In the genomic region with DNA sequence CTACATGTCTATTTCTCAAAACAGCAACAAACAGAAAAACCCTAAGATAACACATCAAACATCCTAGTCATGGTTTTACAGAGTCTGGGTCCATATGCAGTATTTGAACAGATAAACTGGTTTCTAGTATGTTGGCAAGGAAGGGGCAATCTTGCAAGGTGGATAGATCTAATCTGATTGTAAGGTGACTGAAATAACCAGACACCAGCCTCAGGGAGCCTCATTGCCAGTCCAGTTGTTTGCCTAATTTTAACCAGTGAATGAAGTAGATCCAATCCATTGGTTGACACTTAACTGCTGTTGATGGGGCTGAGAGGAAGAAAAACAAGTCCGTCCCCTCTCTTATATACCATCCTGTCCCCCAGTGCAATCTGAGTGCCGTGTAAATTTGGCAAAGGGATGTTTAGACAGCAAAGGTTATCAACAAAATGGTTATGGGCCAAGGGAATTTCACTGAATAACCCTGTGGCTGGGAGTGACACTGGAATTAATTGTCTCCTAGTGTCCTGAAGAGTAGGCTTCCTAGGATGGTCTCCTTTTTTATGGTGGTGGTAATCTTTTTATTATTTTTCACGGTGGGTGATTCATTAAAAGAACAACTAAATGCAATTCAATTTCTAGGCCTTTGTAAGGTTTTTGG, we compare ENCODE assay signal across 24 cellular contexts.
A peak's percentile ranks its signal among the peaks of the same experiment; 100 is the strongest.
DNase-seq lines count a peak whose midpoint lies in the region; ATAC-seq and TF ChIP-seq lines count a peak whose summit lies in the region.
"Had no signal": no experiment of that assay in that cellular context is flagged by ENCODE, and none has a peak within 500 bp of the region (broad histone marks: within the 10 kb centered on the region; RNA-seq: fewer than 3 reads in every experiment).

No MANE protein-coding gene starts in this region.

- peaks cover 50% of the 10 kb centered on the region for H3K4me1 Mint-ChIP-seq in mesothelial cell of epicardium
- peaks cover 7% of the 10 kb centered on the region for H3K4me1 Mint-ChIP-seq in stimulated activated effector memory CD8-positive, alpha-beta T cell treated with anti-CD3 and anti-CD28 coated beads, Interleukin-12 subunit alpha, Interleukin-12 subunit beta, amount 100 ng/mL, for 72 hours
- H3K4me1 Mint-ChIP-seq: B cell had no signal

- intact Hi-C loops in right cardiac atrium (cut with DNase I) (loop anchor here (2.0 to 10.0 kb wide), 4 partner anchors 172 to 505 kb away; no protein-coding TSS in a partner anchor), Right ventricle myocardium superior (cut with DNase I) (loop anchor here (5.0 kb wide), 1 partner anchor 172 kb away; no protein-coding TSS in a partner anchor)

- peaks cover 2% of the 10 kb centered on the region for H3K4me1 ChIP-seq in right cardiac atrium (ENCODE audit: control insufficient read depth, insufficient read depth, low read length)
- H3K4me1 ChIP-seq: vagina had no signal

- 41% methylated on average over 3 of the region's 3 CpGs for WGBS in right cardiac atrium

- no peak overlapping the region for H3K27ac ChIP-seq in right cardiac atrium (ENCODE audit: low read length)
- H3K27ac ChIP-seq: esophagus muscularis mucosa, foreskin keratinocyte, KMS-11, RWPE1, SK-N-MC, vagina had no signal

- H3K27me3 Mint-ChIP-seq in mesothelial cell of epicardium (ENCODE audit: low read depth) = no peaks in the 10 kb centered on the region
- H3K27me3 Mint-ChIP-seq: activated CD8-positive, alpha-beta T cell treated with anti-CD3 and anti-CD28 coated beads for 36 hours; activated naive CD8-positive, alpha-beta T cell; B cell; CD8-positive, alpha-beta memory T cell had no signal

- no peaks in the 10 kb centered on the region for H3K36me3 Mint-ChIP-seq in mesothelial cell of epicardium
- H3K36me3 Mint-ChIP-seq in stimulated activated effector memory CD8-positive, alpha-beta T cell treated with anti-CD3 and anti-CD28 coated beads, Interleukin-12 subunit alpha, Interleukin-12 subunit beta, amount 100 ng/mL, for 72 hours = no peaks in the 10 kb centered on the region
- H3K36me3 Mint-ChIP-seq: activated naive CD8-positive, alpha-beta T cell; CD8-positive, alpha-beta memory T cell had no signal

- H3K9me3 Mint-ChIP-seq in mesothelial cell of epicardium = no peaks in the 10 kb centered on the region
- no peaks in the 10 kb centered on the region for H3K9me3 Mint-ChIP-seq in stimulated activated effector memory CD8-positive, alpha-beta T cell treated with anti-CD3 and anti-CD28 coated beads, Interleukin-12 subunit alpha, Interleukin-12 subunit beta, amount 100 ng/mL, for 72 hours
- H3K9me3 Mint-ChIP-seq: activated CD8-positive, alpha-beta T cell treated with anti-CD3 and anti-CD28 coated beads for 36 hours; CD8-positive, alpha-beta memory T cell; endodermal cell had no signal

- no peak for TF ChIP-seq CTCF in mesothelial cell of epicardium (IDR thresholded peaks at IDR 0.05; ENCODE audit: unreplicated experiment)

- no peaks in the 10 kb centered on the region for H3K9me3 ChIP-seq in right cardiac atrium (ENCODE audit: control insufficient read depth, low read length)
- H3K9me3 ChIP-seq: esophagus muscularis mucosa, testis, vagina had no signal

- DNase-seq in right cardiac atrium = no peak
- no peak for DNase-seq in Right ventricle myocardium superior
- peak; percentile 27 for DNase-seq in NCI-H345 treated with DMSO at 0.1 percent for 48 hours (lab: John Stamatoyannopoulos, UW; ENCODE audit: unreplicated experiment)
- no peak for DNase-seq in mesothelial cell of epicardium (ENCODE audit: low spot score in 2 of 2, unreplicated experiment in 2 of 2)
- no peak for DNase-seq in stimulated activated effector memory CD8-positive, alpha-beta T cell treated with anti-CD3 and anti-CD28 coated beads, Interleukin-12 subunit alpha, Interleukin-12 subunit beta, amount 100 ng/mL, for 72 hours (ENCODE audit: low spot score in 2 of 2)
- DNase-seq in UCSD-AML1 (lab: John Stamatoyannopoulos, UW; ENCODE audit: unreplicated experiment) = no peak
- DNase-seq in NCI-H2081 (lab: John Stamatoyannopoulos, UW) = no peak
- no peak for DNase-seq in NCI-H2107 (lab: John Stamatoyannopoulos, UW)
- DNase-seq: aorta, cortex of kidney, NCI-H226 had no signal

- H3K27me3 ChIP-seq in right cardiac atrium (ENCODE audit: control insufficient read depth, insufficient read depth) = no peaks in the 10 kb centered on the region
- H3K27me3 ChIP-seq: esophagus muscularis mucosa, foreskin keratinocyte, heart right ventricle, testis, vagina had no signal

- peak overlapping the region; percentile 62 for H3K27ac Mint-ChIP-seq in mesothelial cell of epicardium
- H3K27ac Mint-ChIP-seq in stimulated activated effector memory CD8-positive, alpha-beta T cell treated with anti-CD3 and anti-CD28 coated beads, Interleukin-12 subunit alpha, Interleukin-12 subunit beta, amount 100 ng/mL, for 72 hours = no peak overlapping the region
- H3K27ac Mint-ChIP-seq: activated CD8-positive, alpha-beta T cell treated with anti-CD3 and anti-CD28 coated beads for 36 hours; activated naive CD8-positive, alpha-beta T cell; B cell; endodermal cell had no signal

- peak; percentile 18 to 44 for ATAC-seq in right cardiac atrium
- ATAC-seq in Right ventricle myocardium superior (ENCODE audit: poor library complexity) = no peak
- ATAC-seq in stimulated activated effector memory CD8-positive, alpha-beta T cell treated with anti-CD3 and anti-CD28 coated beads, Interleukin-12 subunit alpha, Interleukin-12 subunit beta, amount 100 ng/mL, for 72 hours = no peak
- ATAC-seq: activated CD8-positive, alpha-beta T cell treated with anti-CD3 and anti-CD28 coated beads for 36 hours; foreskin keratinocyte had no signal

- no peak overlapping the region for H3K4me3 ChIP-seq in right cardiac atrium (ENCODE audit: low read length)
- H3K4me3 ChIP-seq: esophagus muscularis mucosa, heart right ventricle, SK-N-MC, testis, vagina had no signal

- H3K4me3 Mint-ChIP-seq in mesothelial cell of epicardium = no peak overlapping the region
- H3K4me3 Mint-ChIP-seq in stimulated activated effector memory CD8-positive, alpha-beta T cell treated with anti-CD3 and anti-CD28 coated beads, Interleukin-12 subunit alpha, Interleukin-12 subunit beta, amount 100 ng/mL, for 72 hours = no peak overlapping the region
- H3K4me3 Mint-ChIP-seq: activated CD8-positive, alpha-beta T cell treated with anti-CD3 and anti-CD28 coated beads for 36 hours; activated naive CD8-positive, alpha-beta T cell; B cell; CD8-positive, alpha-beta memory T cell; endodermal cell had no signal

Comparison
In these comparisons a context has a peak if more than half of its experiments do, and no peak if none do; other contexts are left out.
1. ATAC-seq: peak in right cardiac atrium (2 of 2); none in Right ventricle myocardium superior (single experiment) and stimulated activated effector memory CD8-positive, alpha-beta T cell treated with anti-CD3 and anti-CD28 coated beads, Interleukin-12 subunit alpha, Interleukin-12 subunit beta, amount 100 ng/mL, for 72 hours (single experiment).